In the genomic region with DNA sequence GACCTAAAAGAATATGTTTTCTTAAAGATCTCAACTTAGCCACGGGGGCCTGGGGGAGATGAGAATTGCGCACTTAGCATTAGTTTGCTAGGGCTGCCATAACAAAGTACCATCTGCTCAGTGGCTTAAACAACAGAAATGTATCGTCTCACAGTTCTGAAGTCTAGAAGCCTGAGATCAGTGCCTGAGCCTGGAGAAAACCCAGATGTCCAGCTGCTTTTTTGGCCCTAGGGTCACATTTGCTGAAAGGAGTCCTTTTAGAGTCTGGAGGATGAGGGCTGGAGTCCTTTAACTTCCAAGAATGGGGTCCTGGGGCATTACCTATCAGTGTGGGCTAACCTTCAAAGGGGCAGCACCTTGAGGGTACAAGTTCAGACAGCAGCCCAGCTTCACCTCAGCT, we compare ENCODE assay signal across 1 cellular context.
TF ChIP-seq lines count a peak whose summit lies in the region.

No MANE protein-coding gene starts in this region.

TF ChIP-seq in WTC11, 78 proteins besides CTCF, POLR2A, EP300 and RAD21 (continued from another document):
- TF ChIP-seq, protein P1, sequence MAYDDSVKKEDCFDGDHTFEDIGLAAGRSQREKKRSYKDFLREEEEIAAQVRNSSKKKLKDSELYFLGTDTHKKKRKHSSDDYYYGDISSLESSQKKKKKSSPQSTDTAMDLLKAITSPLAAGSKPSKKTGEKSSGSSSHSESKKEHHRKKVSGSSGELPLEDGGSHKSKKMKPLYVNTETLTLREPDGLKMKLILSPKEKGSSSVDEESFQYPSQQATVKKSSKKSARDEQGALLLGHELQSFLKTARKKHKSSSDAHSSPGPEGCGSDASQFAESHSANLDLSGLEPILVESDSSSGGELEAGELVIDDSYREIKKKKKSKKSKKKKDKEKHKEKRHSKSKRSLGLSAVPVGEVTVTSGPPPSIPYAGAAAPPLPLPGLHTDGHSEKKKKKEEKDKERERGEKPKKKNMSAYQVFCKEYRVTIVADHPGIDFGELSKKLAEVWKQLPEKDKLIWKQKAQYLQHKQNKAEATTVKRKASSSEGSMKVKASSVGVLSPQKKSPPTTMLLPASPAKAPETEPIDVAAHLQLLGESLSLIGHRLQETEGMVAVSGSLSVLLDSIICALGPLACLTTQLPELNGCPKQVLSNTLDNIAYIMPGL (CRISPR knock-in tag; IDR thresholded peaks at IDR 0.05): no peak
- TF ChIP-seq HMGA2 (CRISPR knock-in tag; IDR thresholded peaks at IDR 0.05): no peak
- TF ChIP-seq ZNF317 (CRISPR knock-in tag; IDR thresholded peaks at IDR 0.05; ENCODE audit: borderline replicate concordance, low read depth): no peak
- TF ChIP-seq ZNF219 (CRISPR knock-in tag; IDR thresholded peaks at IDR 0.05; ENCODE audit: borderline replicate concordance): no peak
- no peak for TF ChIP-seq MYBL2 (CRISPR knock-in tag; IDR thresholded peaks at IDR 0.05)
- no peak for TF ChIP-seq JAZF1 (CRISPR knock-in tag; IDR thresholded peaks at IDR 0.05)
- TF ChIP-seq MXD4 (CRISPR knock-in tag; IDR thresholded peaks at IDR 0.05; ENCODE audit: borderline replicate concordance): no peak
- TF ChIP-seq RELA (CRISPR knock-in tag; IDR thresholded peaks at IDR 0.05; ENCODE audit: borderline replicate concordance): no peak
- TF ChIP-seq, protein P2, sequence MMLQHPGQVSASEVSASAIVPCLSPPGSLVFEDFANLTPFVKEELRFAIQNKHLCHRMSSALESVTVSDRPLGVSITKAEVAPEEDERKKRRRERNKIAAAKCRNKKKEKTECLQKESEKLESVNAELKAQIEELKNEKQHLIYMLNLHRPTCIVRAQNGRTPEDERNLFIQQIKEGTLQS (CRISPR knock-in tag; conservative IDR thresholded peaks at IDR 0.05): no peak
- TF ChIP-seq TEAD4 (CRISPR knock-in tag; IDR thresholded peaks at IDR 0.05): no peak
- TF ChIP-seq, protein P3, sequence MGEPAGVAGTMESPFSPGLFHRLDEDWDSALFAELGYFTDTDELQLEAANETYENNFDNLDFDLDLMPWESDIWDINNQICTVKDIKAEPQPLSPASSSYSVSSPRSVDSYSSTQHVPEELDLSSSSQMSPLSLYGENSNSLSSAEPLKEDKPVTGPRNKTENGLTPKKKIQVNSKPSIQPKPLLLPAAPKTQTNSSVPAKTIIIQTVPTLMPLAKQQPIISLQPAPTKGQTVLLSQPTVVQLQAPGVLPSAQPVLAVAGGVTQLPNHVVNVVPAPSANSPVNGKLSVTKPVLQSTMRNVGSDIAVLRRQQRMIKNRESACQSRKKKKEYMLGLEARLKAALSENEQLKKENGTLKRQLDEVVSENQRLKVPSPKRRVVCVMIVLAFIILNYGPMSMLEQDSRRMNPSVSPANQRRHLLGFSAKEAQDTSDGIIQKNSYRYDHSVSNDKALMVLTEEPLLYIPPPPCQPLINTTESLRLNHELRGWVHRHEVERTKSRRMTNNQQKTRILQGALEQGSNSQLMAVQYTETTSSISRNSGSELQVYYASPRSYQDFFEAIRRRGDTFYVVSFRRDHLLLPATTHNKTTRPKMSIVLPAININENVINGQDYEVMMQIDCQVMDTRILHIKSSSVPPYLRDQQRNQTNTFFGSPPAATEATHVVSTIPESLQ (CRISPR knock-in tag; IDR thresholded peaks at IDR 0.05): no peak
- TF ChIP-seq, protein P4, sequence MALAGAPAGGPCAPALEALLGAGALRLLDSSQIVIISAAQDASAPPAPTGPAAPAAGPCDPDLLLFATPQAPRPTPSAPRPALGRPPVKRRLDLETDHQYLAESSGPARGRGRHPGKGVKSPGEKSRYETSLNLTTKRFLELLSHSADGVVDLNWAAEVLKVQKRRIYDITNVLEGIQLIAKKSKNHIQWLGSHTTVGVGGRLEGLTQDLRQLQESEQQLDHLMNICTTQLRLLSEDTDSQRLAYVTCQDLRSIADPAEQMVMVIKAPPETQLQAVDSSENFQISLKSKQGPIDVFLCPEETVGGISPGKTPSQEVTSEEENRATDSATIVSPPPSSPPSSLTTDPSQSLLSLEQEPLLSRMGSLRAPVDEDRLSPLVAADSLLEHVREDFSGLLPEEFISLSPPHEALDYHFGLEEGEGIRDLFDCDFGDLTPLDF (CRISPR knock-in tag; IDR thresholded peaks at IDR 0.05): no peak
- no peak for TF ChIP-seq NFYB (CRISPR knock-in tag; conservative IDR thresholded peaks at IDR 0.05; ENCODE audit: low read depth)
- TF ChIP-seq ZNF423 (CRISPR knock-in tag; IDR thresholded peaks at IDR 0.05): no peak
- TF ChIP-seq ELF4 (CRISPR knock-in tag; IDR thresholded peaks at IDR 0.05; ENCODE audit: low read depth): no peak
- TF ChIP-seq CREB1 (CRISPR knock-in tag; IDR thresholded peaks at IDR 0.05): no peak
- TF ChIP-seq OVOL2 (CRISPR knock-in tag; IDR thresholded peaks at IDR 0.05; ENCODE audit: borderline replicate concordance): no peak
- no peak for TF ChIP-seq PRRX2 (CRISPR knock-in tag; IDR thresholded peaks at IDR 0.05)
